In the genomic region with DNA sequence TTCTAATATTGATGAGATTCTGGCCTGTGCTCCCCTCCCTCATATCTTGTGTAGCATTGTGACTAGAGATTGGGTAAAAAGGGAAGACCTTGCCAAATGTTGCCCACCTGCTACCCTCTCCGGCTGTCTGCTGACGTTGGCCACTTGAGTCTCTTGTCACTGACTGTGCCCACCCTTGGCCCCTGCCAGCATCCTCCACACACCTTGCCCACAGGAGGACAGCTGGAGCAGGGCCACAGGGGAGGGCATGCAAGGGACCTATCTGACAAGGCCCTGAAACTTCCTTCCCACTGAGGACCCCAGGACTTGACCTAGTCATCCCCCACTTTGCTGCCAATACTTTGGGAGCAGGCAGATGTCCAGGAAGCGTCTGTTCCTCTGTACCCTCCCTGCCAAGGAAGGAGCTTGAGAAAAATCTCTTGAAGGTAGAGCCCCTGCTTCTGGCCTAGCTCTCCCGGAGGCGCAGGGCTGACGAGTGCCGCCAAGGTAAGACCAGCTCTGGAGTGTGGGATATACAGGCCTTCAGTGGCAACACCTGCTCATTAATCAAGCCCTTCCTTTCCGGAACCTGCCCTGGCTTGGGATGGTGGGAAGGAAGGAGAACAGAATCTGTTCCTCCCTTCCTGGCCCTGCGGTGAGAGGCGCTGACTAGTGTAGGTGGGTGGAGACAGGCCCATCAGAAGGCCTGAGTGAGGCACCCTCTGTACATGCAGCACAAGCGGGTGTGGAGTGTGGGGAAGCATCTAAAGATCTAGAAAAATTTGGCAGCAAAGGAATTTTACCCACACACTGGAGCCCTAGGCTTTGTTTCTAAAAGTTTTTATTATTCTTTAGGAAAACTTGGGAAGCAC, we compare ENCODE assay signal across 26 cellular contexts. TPM values are rescaled to one million over a fixed set of nuclear protein-coding genes. Genes with fewer than 3 reads are reported as not detected.
DNase-seq lines count a peak whose midpoint lies in the region; ATAC-seq, FAIRE-seq and TF ChIP-seq lines count a peak whose summit lies in the region.
"Had no signal": no experiment of that assay in that cellular context is flagged by ENCODE, and none has a peak within 500 bp of the region (broad histone marks: within the 10 kb centered on the region; RNA-seq: fewer than 3 reads in every experiment).

No MANE protein-coding gene starts in this region.

- no peaks in the 10 kb centered on the region for H3K9me1 ChIP-seq in keratinocyte (ENCODE audit: control insufficient read depth, extremely low read depth, insufficient read depth, low read length)

- FAIRE-seq in keratinocyte (lab: Jason Lieb, UNC): peak; percentile 97
- FAIRE-seq in pancreas (lab: Jason Lieb, UNC): no peak
- FAIRE-seq: endometrium, G401.6, islet of Langerhans, RCC 7860 had no signal

- H3K4me2 ChIP-seq in keratinocyte (ENCODE audit: control insufficient read depth, extremely low read depth, insufficient read depth, low read depth, low read length): peak overlapping the region; percentile 72

- peak overlapping the region; percentile 60 for H3K27ac ChIP-seq in keratinocyte (ENCODE audit: control insufficient read depth, insufficient read depth, low read length)
- H3K27ac ChIP-seq in pancreas: no peak overlapping the region
- H3K27ac ChIP-seq: C4-2B, colonic mucosa, right atrium auricular region had no signal

- in situ Hi-C loops in KBM-7 (cut with MboI; ENCODE audit: low pct_unique_long_range_greater_than_20kb, low sequenced_read_pairs): no loop called here

- H3K4me1 ChIP-seq in keratinocyte (ENCODE audit: control insufficient read depth, extremely low read depth, insufficient read depth, low read length) (peaks cover 71% of the 10 kb centered on the region), pancreas (no peaks in the 10 kb centered on the region)
- H3K4me1 ChIP-seq: colonic mucosa had no signal

- intact Hi-C loops in pancreas (cut with DNase I): loop anchor here in 1 of 3 donors (5.0 kb wide), 1 partner anchor 33 kb away; no protein-coding TSS in a partner anchor

- H3K4me3 ChIP-seq in keratinocyte (ENCODE audit: control insufficient read depth in 2 of 3, extremely low read depth in 1 of 3, insufficient read depth in 2 of 3, low read depth in 1 of 3, low read length in 3 of 3): peak overlapping the region in 1 of 3 experiments; percentile 31
- H3K4me3 ChIP-seq in pancreas: no peak overlapping the region
- H3K4me3 ChIP-seq: colonic mucosa, lower lobe of right lung, right atrium auricular region had no signal

- no peak overlapping the region for H2AFZ ChIP-seq in keratinocyte (ENCODE audit: control insufficient read depth, low read length)

- no peak for TF ChIP-seq CTCF in keratinocyte (optimal IDR thresholded peaks at IDR 0.05 in 1 of 3, IDR thresholded peaks at IDR 0.05 in 1 of 3, conservative IDR thresholded peaks at IDR 0.05 in 1 of 3; ENCODE audit: extremely low read depth in 1 of 3, insufficient read depth in 2 of 3, low read length in 3 of 3)
- no peak for TF ChIP-seq CTCF in pancreas (IDR thresholded peaks at IDR 0.05)

- H3K9me3 ChIP-seq in keratinocyte (ENCODE audit: control insufficient read depth, low read depth, low read length) (no peaks in the 10 kb centered on the region), pancreas (no peaks in the 10 kb centered on the region)
- H3K9me3 ChIP-seq: colonic mucosa, lower lobe of right lung, right atrium auricular region had no signal

- H4K20me1 ChIP-seq in keratinocyte (ENCODE audit: control insufficient read depth, extremely low read depth, insufficient read depth, low read length): no peaks in the 10 kb centered on the region

- ATAC-seq in pancreas: no peak
- ATAC-seq: lower lobe of right lung had no signal

- H3K36me3 ChIP-seq in keratinocyte (ENCODE audit: control insufficient read depth in 2 of 2, extremely low read depth in 1 of 2, insufficient read depth in 2 of 2, low read length in 2 of 2): no peaks in the 10 kb centered on the region
- H3K36me3 ChIP-seq in pancreas: no peaks in the 10 kb centered on the region
- H3K36me3 ChIP-seq: colonic mucosa, lower lobe of right lung, right atrium auricular region had no signal

- 93 to 94% methylated on average over 11 of the region's 11 CpGs for WGBS in pancreas, 2 donors

- H3K79me2 ChIP-seq in keratinocyte (ENCODE audit: control insufficient read depth, insufficient read depth, low read length): no peaks in the 10 kb centered on the region

- no peaks in the 10 kb centered on the region for H3K27me3 ChIP-seq in keratinocyte (ENCODE audit: control insufficient read depth, extremely low read depth, insufficient read depth, low read length)
- no peaks in the 10 kb centered on the region for H3K27me3 ChIP-seq in pancreas
- H3K27me3 ChIP-seq: right atrium auricular region had no signal

- dilution Hi-C loops in keratinocyte (cut with MboI; ENCODE audit: extremely low pct_ligation_motif_present, low sequenced_read_pairs): no loop called here

- DNase-seq in CD1c-positive myeloid dendritic cell (ENCODE audit: extremely low spot score) (peak; percentile 44), KBM-7 (peak; percentile 26), amniotic epithelial cell (ENCODE audit: low read depth) (peak; percentile 26), keratinocyte (ENCODE audit: low read depth, low spot score) (no peak), superior temporal gyrus (ENCODE audit: extremely low spot score) (no peak), GDM1 (lab: John Stamatoyannopoulos, UW) (no peak), pancreas (no peak)
- DNase-seq in activated T-cell treated with anti-CD3 and anti-CD28 coated beads, Interleukin-2, amount 50 U/mL, for 48 hours: no peak
- DNase-seq: activated CD4-positive, CD25-positive, alpha-beta regulatory T cell treated with anti-CD3 and anti-CD28 coated beads, Interleukin-2, amount 50 U/mL, for 72 hours; activated naive CD8-positive, alpha-beta T cell treated with anti-CD3 and anti-CD28 coated beads, Interleukin-2, amount 10 ng/mL, durations not matched to agents 7 days and 5 days; colonic mucosa; KG1; lower lobe of right lung; NCI-H1930; occipital lobe; stimulated activated CD4-positive, alpha-beta T cell treated with anti-CD3 and anti-CD28 coated beads, Interleukin-15, amount 100 ng/mL, for 24 hours; substantia nigra; T1000 had no signal

- H3K9ac ChIP-seq in keratinocyte (ENCODE audit: control insufficient read depth, extremely low read depth, insufficient read depth, low read length): peak overlapping the region; percentile 39

RNA-seq across cellular contexts. Expression of gene PAK6, which starts 4.9 kb away (rescaled TPM):
- polyA plus RNA-seq in keratinocyte (9.6 to 19.2 TPM (median 11.5 TPM) in 3 replicates), pancreas (1 to 10 TPM; 4.3 to 6.4 TPM)
- 4.4 TPM for polyA plus RNA-seq in keratinocyte (2011; ENCODE audit: low read depth)
- 8.9 and 16.2 TPM in 2 replicates for polyA plus RNA-seq in keratinocyte (2011; cell fraction: cytosol; rRNA removed)
- polyA plus RNA-seq in keratinocyte (2011; cell fraction: nucleus; rRNA removed): 19.8 and 25.6 TPM in 2 replicates
- 11.2 and 18.3 TPM in 2 replicates for polyA plus RNA-seq in keratinocyte (2012; ENCODE audit: low replicate concordance)
- polyA minus RNA-seq in keratinocyte: 14.0 to 20.3 TPM (median 15.3 TPM) in 3 replicates
- 51.4 TPM for polyA minus RNA-seq in keratinocyte (2011; cell fraction: cytosol; rRNA and poly(A)+ RNA removed)
- polyA minus RNA-seq in keratinocyte (2011; cell fraction: nucleus; rRNA and poly(A)+ RNA removed): 15.9 and 22.1 TPM in 2 replicates
- 1 to 10 TPM; 3.2 to 5.7 (median 4.6) TPM for total RNA-seq in pancreas
- total RNA-seq: NCI-H460 had no signal

RNA-seq across cellular contexts. Expression of gene ANKRD63, which starts 48.9 kb away (rescaled TPM):
- not detected in 3 replicates for polyA plus RNA-seq in keratinocyte
- polyA plus RNA-seq in keratinocyte (2011; ENCODE audit: low read depth): not detected
- not detected in 2 replicates for polyA plus RNA-seq in keratinocyte (2011; cell fraction: cytosol; rRNA removed)
- not detected in 2 replicates for polyA plus RNA-seq in keratinocyte (2011; cell fraction: nucleus; rRNA removed)
- not detected in 2 replicates for polyA plus RNA-seq in keratinocyte (2012; ENCODE audit: low replicate concordance)
- not detected in 3 replicates for polyA minus RNA-seq in keratinocyte
- polyA minus RNA-seq in keratinocyte (2011; cell fraction: cytosol; rRNA and poly(A)+ RNA removed): not detected
- not detected in 2 replicates for polyA minus RNA-seq in keratinocyte (2011; cell fraction: nucleus; rRNA and poly(A)+ RNA removed)
- total RNA-seq in pancreas: not detected
- not detected for polyA plus RNA-seq in pancreas
- total RNA-seq: colonic mucosa, fibroblast of villous mesenchyme, lower lobe of right lung, NCI-H460, occipital lobe had no signal

Comparison
In these comparisons a context has a peak if more than half of its experiments do, and no peak if none do; other contexts are left out.
1. DNase-seq: peak in CD1c-positive myeloid dendritic cell (single experiment), KBM-7 (single experiment) and amniotic epithelial cell (single experiment); none in keratinocyte (single experiment), superior temporal gyrus (single experiment), GDM1 (single experiment), pancreas (0 of 6) and activated T-cell treated with anti-CD3 and anti-CD28 coated beads, Interleukin-2, amount 50 U/mL, for 48 hours (0 of 2).